14 cellular contexts compared by ENCODE assay signal in genomic region chr20:45685896-45686295, GRCh38. TPM values are rescaled to one million over a fixed set of nuclear protein-coding genes. Genes with fewer than 3 reads are reported as not detected.
DNase-seq lines count a peak whose midpoint lies in the region; ATAC-seq and TF ChIP-seq lines count a peak whose summit lies in the region.
"Had no signal": no experiment of that assay in that cellular context is flagged by ENCODE, and none has a peak within 500 bp of the region (broad histone marks: within the 10 kb centered on the region; RNA-seq: fewer than 3 reads in every experiment).

No MANE protein-coding gene starts in this region.

- no peak overlapping the region for H3K9ac ChIP-seq in MM.1S (ENCODE audit: low read length)

- intact Hi-C loops in dorsolateral prefrontal cortex (cut with DNase I), result no loop called here

- DNase-seq in COLO668 (lab: John Stamatoyannopoulos, UW; ENCODE audit: unreplicated experiment), result peak; percentile 11
- DNase-seq in HK-2 (ENCODE audit: unreplicated experiment), result peak; percentile 3
- peak; percentile 10 for DNase-seq in choroid plexus epithelial cell (ENCODE audit: low read depth)
- DNase-seq in left kidney (ENCODE audit: low read depth, low spot score), result peak; percentile 18
- DNase-seq in MM.1S, result no peak
- no peak for DNase-seq in GM20000 (ENCODE audit: low spot score)
- no peak for DNase-seq in dorsolateral prefrontal cortex
- DNase-seq: activated CD4-positive, alpha-beta T cell treated with anti-CD3 and anti-CD28 coated beads, Interleukin-2, amount 50 U/mL, for 48 hours; heart left ventricle; Karpas-422; NCI-H446; trophoblast cell had no signal

- no peaks in the 10 kb centered on the region for H3K9me2 ChIP-seq in MM.1S (replicated peaks; ENCODE audit: insufficient read depth, low read length)

- H3K27me3 ChIP-seq in MM.1S (replicated peaks; ENCODE audit: insufficient read depth, low read length), result no peaks in the 10 kb centered on the region
- H3K27me3 ChIP-seq in dorsolateral prefrontal cortex, result peaks cover 0 to 26% (median 0%) of the 10 kb centered on the region in 45 donors
- H3K27me3 ChIP-seq: heart left ventricle had no signal

- no peak overlapping the region for H2AFZ ChIP-seq in MM.1S (ENCODE audit: low read length)

- H3K4me3 ChIP-seq in choroid plexus epithelial cell (ENCODE audit: low read depth, low read length) (no peak overlapping the region), MM.1S (ENCODE audit: low read length) (no peak overlapping the region), dorsolateral prefrontal cortex (no peak overlapping the region)
- H3K4me3 ChIP-seq: coronary artery, heart left ventricle had no signal

- no peaks in the 10 kb centered on the region for H3F3A ChIP-seq in MM.1S (ENCODE audit: insufficient read depth, low read length)

- H3K36me3 ChIP-seq in MM.1S (replicated peaks; ENCODE audit: insufficient read depth, low read length), result no peaks in the 10 kb centered on the region
- H3K36me3 ChIP-seq: heart left ventricle had no signal

- no peaks in the 10 kb centered on the region for H3K9me3 ChIP-seq in MM.1S (replicated peaks; ENCODE audit: insufficient read depth, low read length)

- H4K20me1 ChIP-seq in MM.1S (ENCODE audit: insufficient read depth, low read length), result no peaks in the 10 kb centered on the region

- ATAC-seq in GM18868 (IDR thresholded peaks at IDR 0.05; ENCODE audit: unreplicated experiment), result no peak
- ATAC-seq: heart left ventricle had no signal

- no peaks in the 10 kb centered on the region for H3K4me1 ChIP-seq in MM.1S (ENCODE audit: low read length)
- H3K4me1 ChIP-seq: heart left ventricle had no signal

- H3K27ac ChIP-seq in MM.1S (ENCODE audit: low read length) (no peak overlapping the region), dorsolateral prefrontal cortex (no peak overlapping the region)
- H3K27ac ChIP-seq: coronary artery, heart left ventricle had no signal

- H3K4me2 ChIP-seq in MM.1S (ENCODE audit: low read depth, low read length), result no peak overlapping the region

- no peaks in the 10 kb centered on the region for H3K79me2 ChIP-seq in MM.1S (ENCODE audit: low read length)

- TF ChIP-seq CTCF in choroid plexus epithelial cell (conservative IDR thresholded peaks at IDR 0.05; ENCODE audit: low read depth, low read length) (peak; percentile 29), MM.1S (IDR thresholded peaks at IDR 0.05; ENCODE audit: low read length) (no peak), GM20000 (IDR thresholded peaks at IDR 0.05; ENCODE audit: extremely low read depth, missing control alignments) (no peak), dorsolateral prefrontal cortex (IDR thresholded peaks at IDR 0.05 in 54 of 56, conservative IDR thresholded peaks at IDR 0.05 in 2 of 56; ENCODE audit: low read depth in 1 of 56, partially characterized antibody in 56 of 56) (no peak)

RNA-seq across cellular contexts. Expression of gene WFDC11, which starts 15.9 kb away (rescaled TPM):
- total RNA-seq in dorsolateral prefrontal cortex, result 1 to 10 TPM in 1 of 120 experiments, not detected in 119; 1.0 TPM
- total RNA-seq: heart left ventricle had no signal

RNA-seq across cellular contexts. Expression of gene WFDC13, which starts 15.9 kb away (rescaled TPM):
- under 1 TPM in 13 of 120 experiments, not detected in 107; 0.29 to 0.81 (median 0.41) TPM for total RNA-seq in dorsolateral prefrontal cortex
- total RNA-seq: heart left ventricle had no signal

RNA-seq across cellular contexts. Expression of gene WFDC10B, which starts 18.9 kb away (rescaled TPM):
- total RNA-seq in dorsolateral prefrontal cortex, result 1 to 10 TPM in 4 of 120 experiments, not detected in 116; 1.1 to 1.3 (median 1.2) TPM
- total RNA-seq: heart left ventricle had no signal

RNA-seq across cellular contexts. Expression of gene SPINT4, which starts 36.3 kb away (rescaled TPM):
- not detected for total RNA-seq in dorsolateral prefrontal cortex
- total RNA-seq: heart left ventricle had no signal

RNA-seq across cellular contexts. Expression of gene WFDC9, which starts 54.8 kb away (rescaled TPM):
- total RNA-seq in dorsolateral prefrontal cortex, result 1 to 10 TPM in 1 of 120 experiments, under 1 TPM in 1, not detected in 118; 0.86 to 1.1 TPM
- total RNA-seq: heart left ventricle had no signal

Comparison
In these comparisons a context has a peak if more than half of its experiments do, and no peak if none do; other contexts are left out.
1. DNase-seq: peak in COLO668 (single experiment), HK-2 (single experiment), choroid plexus epithelial cell (single experiment) and left kidney (single experiment); none in MM.1S (single experiment), GM20000 (single experiment) and dorsolateral prefrontal cortex (0 of 10).